ENCODE assay signal across 1 cellular context in genomic region chr13:114065141-114065925, GRCh38.
TF ChIP-seq lines count a peak whose summit lies in the region.

No MANE protein-coding gene starts in this region.

TF ChIP-seq in IMR-90, 13 proteins besides CTCF, POLR2A, EP300 and RAD21 (continued from another document):
- peak; percentile 64 for TF ChIP-seq CEBPB (IDR thresholded peaks at IDR 0.05; ENCODE audit: low read depth, low read length)
- TF ChIP-seq RCOR1 (IDR thresholded peaks at IDR 0.05; ENCODE audit: insufficient replicate concordance, low read length): peak; percentile 79
- no peak for TF ChIP-seq RFX5 (IDR thresholded peaks at IDR 0.05; ENCODE audit: low read depth, low read length)
- TF ChIP-seq MXI1 (IDR thresholded peaks at IDR 0.05; ENCODE audit: borderline replicate concordance, low read depth, low read length): peak; percentile 98
